In genomic region chr6:134642217-134642616, GRCh38 we compare ENCODE assay signal across 19 cellular contexts.
DNase-seq lines count a peak whose midpoint lies in the region; ATAC-seq and TF ChIP-seq lines count a peak whose summit lies in the region.
"Had no signal": no experiment of that assay in that cellular context is flagged by ENCODE, and none has a peak within 500 bp of the region (broad histone marks: within the 10 kb centered on the region; RNA-seq: fewer than 3 reads in every experiment).

No MANE protein-coding gene starts in this region.

- DNase-seq in Peyer's patch (peak in 2 of 3 donors; percentile 48 to 59), epithelial cell of esophagus (ENCODE audit: low read depth) (peak; percentile 19), kidney epithelial cell (ENCODE audit: low read depth) (peak; percentile 56), nucleus accumbens (lab: John Stamatoyannopoulos, UW) (no peak), NCI-H146 treated with DMSO at 0.1 percent for 48 hours (lab: John Stamatoyannopoulos, UW; ENCODE audit: unreplicated experiment) (no peak)
- DNase-seq: activated naive CD8-positive, alpha-beta T cell treated with anti-CD3 and anti-CD28 coated beads, Interleukin-2, amount 10 ng/mL, durations not matched to agents 7 days and 5 days; brain microvascular endothelial cell; Calu3; KG1; NCI-H524; nephron progenitor cell; psoas muscle; stimulated activated CD4-positive, alpha-beta T cell treated with anti-CD3 and anti-CD28 coated beads, Interleukin-12 subunit alpha, Interleukin-12 subunit beta, amount 100 ng/mL, for 4 hours; stimulated activated CD8-positive, alpha-beta memory T cell treated with anti-CD3 and anti-CD28 coated beads, Interleukin-4, amount 100 ng/mL, for 48 hours; SW 1271; thyroid gland had no signal

- TF ChIP-seq CTCF in Peyer's patch (IDR thresholded peaks at IDR 0.05) (no peak), epithelial cell of esophagus (IDR thresholded peaks at IDR 0.05; ENCODE audit: insufficient read depth, low read depth, low read length, missing control alignments) (no peak), kidney epithelial cell (IDR thresholded peaks at IDR 0.05; ENCODE audit: insufficient read depth, low read length, poor library complexity, severe bottlenecking) (no peak)

- no peaks in the 10 kb centered on the region for H3K36me3 ChIP-seq in Peyer's patch
- H3K36me3 ChIP-seq in kidney epithelial cell (ENCODE audit: control insufficient read depth, insufficient read depth, low read length): no peaks in the 10 kb centered on the region
- H3K36me3 ChIP-seq: BLaER1, brain microvascular endothelial cell, thyroid gland had no signal

- H3K27me3 ChIP-seq in Peyer's patch (no peaks in the 10 kb centered on the region), kidney epithelial cell (ENCODE audit: control insufficient read depth, insufficient read depth, low read length) (no peaks in the 10 kb centered on the region)
- H3K27me3 ChIP-seq: BLaER1, brain microvascular endothelial cell, thyroid gland had no signal

- H3K4me3 ChIP-seq in Peyer's patch (no peak overlapping the region), epithelial cell of esophagus (ENCODE audit: low read length) (no peak overlapping the region), kidney epithelial cell (ENCODE audit: low read depth, low read length) (no peak overlapping the region)
- H3K4me3 ChIP-seq: BLaER1, psoas muscle, thyroid gland had no signal

- TF ChIP-seq POLR2A in Peyer's patch (IDR thresholded peaks at IDR 0.05): no peak

- H3K9me3 ChIP-seq in Peyer's patch: no peaks in the 10 kb centered on the region
- H3K9me3 ChIP-seq: BLaER1, psoas muscle, thyroid gland had no signal

- peak overlapping the region in 3 of 4 donors; percentile 40 to 86 (median 83) for H3K27ac ChIP-seq in Peyer's patch
- peak overlapping the region; percentile 60 for H3K27ac ChIP-seq in temporal lobe (ENCODE audit: low read depth, low read length)
- H3K27ac ChIP-seq: brain microvascular endothelial cell, psoas muscle, thyroid gland had no signal

- no peak for ATAC-seq in HG02571 (IDR thresholded peaks at IDR 0.05; ENCODE audit: unreplicated experiment)
- ATAC-seq: psoas muscle had no signal

- peaks cover 0 to 25% (median 4%) of the 10 kb centered on the region in 4 donors for H3K4me1 ChIP-seq in Peyer's patch

Comparison
In these comparisons a context has a peak if more than half of its experiments do, and no peak if none do; other contexts are left out.
1. DNase-seq: peak in Peyer's patch (2 of 3), epithelial cell of esophagus (single experiment) and kidney epithelial cell (single experiment); none in nucleus accumbens (0 of 56) and NCI-H146 treated with DMSO at 0.1 percent for 48 hours (single experiment).